In genomic region chr2:147463881-147464520, GRCh38 we compare ENCODE assay signal across 10 cellular contexts.
DNase-seq lines count a peak whose midpoint lies in the region; ATAC-seq and TF ChIP-seq lines count a peak whose summit lies in the region.
"Had no signal": no experiment of that assay in that cellular context is flagged by ENCODE, and none has a peak within 500 bp of the region (broad histone marks: within the 10 kb centered on the region; RNA-seq: fewer than 3 reads in every experiment).

No MANE protein-coding gene starts in this region.

- CTCF ChIA-PET in activated CD4-positive, alpha-beta T cell treated with anti-CD3 and anti-CD28 coated beads, Interleukin-2, amount 10 ng/mL, durations not matched to agents 7 days and 5 days (lab: Charles Lee), result interaction anchor here (1.1 kb wide), 1 partner anchor 15 kb away, joined by 3 read pairs; no protein-coding TSS in a partner anchor

- no peaks in the 10 kb centered on the region for H3K9me3 Mint-ChIP-seq in activated CD4-positive, alpha-beta T cell treated with anti-CD3 and anti-CD28 coated beads, Interleukin-2, amount 10 ng/mL, durations not matched to agents 7 days and 5 days
- no peaks in the 10 kb centered on the region for H3K9me3 Mint-ChIP-seq in activated naive CD8-positive, alpha-beta T cell treated with anti-CD3 and anti-CD28 coated beads for 36 hours
- H3K9me3 Mint-ChIP-seq: CD8-positive, alpha-beta memory T cell had no signal

- no peak overlapping the region for H3K9ac ChIP-seq in mucosa of rectum (ENCODE audit: low read depth in 1 of 2, low read length in 2 of 2)

- H3K27me3 Mint-ChIP-seq in activated CD4-positive, alpha-beta T cell treated with anti-CD3 and anti-CD28 coated beads, Interleukin-2, amount 10 ng/mL, durations not matched to agents 7 days and 5 days, result peaks cover 5% of the 10 kb centered on the region
- no peaks in the 10 kb centered on the region for H3K27me3 Mint-ChIP-seq in activated naive CD8-positive, alpha-beta T cell treated with anti-CD3 and anti-CD28 coated beads for 36 hours
- H3K27me3 Mint-ChIP-seq: CD8-positive, alpha-beta memory T cell had no signal

- H3K27me3 ChIP-seq in mucosa of rectum (ENCODE audit: control insufficient read depth in 2 of 2, insufficient read depth in 2 of 2, low read length in 2 of 2), result no peaks in the 10 kb centered on the region
- H3K27me3 ChIP-seq in ascending aorta, result no peaks in the 10 kb centered on the region

- H3K27ac ChIP-seq in mucosa of rectum (ENCODE audit: low read depth in 2 of 2, low read length in 2 of 2) (peak overlapping the region; percentile 58 to 62), ascending aorta (no peak overlapping the region)

- H3K36me3 ChIP-seq in mucosa of rectum (ENCODE audit: control insufficient read depth in 2 of 2, insufficient read depth in 2 of 2, low read length in 2 of 2) (no peaks in the 10 kb centered on the region), ascending aorta (no peaks in the 10 kb centered on the region)

- POLR2A ChIA-PET in activated CD4-positive, alpha-beta T cell treated with anti-CD3 and anti-CD28 coated beads, Interleukin-2, amount 10 ng/mL, durations not matched to agents 7 days and 5 days (lab: Charles Lee), result no interaction called here

- no peak overlapping the region for H3K27ac Mint-ChIP-seq in activated CD4-positive, alpha-beta T cell treated with anti-CD3 and anti-CD28 coated beads, Interleukin-2, amount 10 ng/mL, durations not matched to agents 7 days and 5 days
- no peak overlapping the region for H3K27ac Mint-ChIP-seq in activated naive CD8-positive, alpha-beta T cell treated with anti-CD3 and anti-CD28 coated beads for 36 hours
- H3K27ac Mint-ChIP-seq: CD8-positive, alpha-beta memory T cell had no signal

- H3K4me1 ChIP-seq in mucosa of rectum (ENCODE audit: control insufficient read depth in 2 of 2, insufficient read depth in 2 of 2, low read length in 2 of 2) (peaks cover 0 to 4% of the 10 kb centered on the region in 2 donors), ascending aorta (no peaks in the 10 kb centered on the region)

- no peaks in the 10 kb centered on the region for H3K4me1 Mint-ChIP-seq in activated CD4-positive, alpha-beta T cell treated with anti-CD3 and anti-CD28 coated beads, Interleukin-2, amount 10 ng/mL, durations not matched to agents 7 days and 5 days
- H3K4me1 Mint-ChIP-seq in activated naive CD8-positive, alpha-beta T cell treated with anti-CD3 and anti-CD28 coated beads for 36 hours, result no peaks in the 10 kb centered on the region
- H3K4me1 Mint-ChIP-seq: CD8-positive, alpha-beta memory T cell had no signal

- H3K9me3 ChIP-seq in mucosa of rectum (ENCODE audit: control insufficient read depth in 2 of 2, low read length in 2 of 2) (no peaks in the 10 kb centered on the region), ascending aorta (no peaks in the 10 kb centered on the region)

- no peak overlapping the region for H3K4me3 Mint-ChIP-seq in activated CD4-positive, alpha-beta T cell treated with anti-CD3 and anti-CD28 coated beads, Interleukin-2, amount 10 ng/mL, durations not matched to agents 7 days and 5 days
- H3K4me3 Mint-ChIP-seq in activated naive CD8-positive, alpha-beta T cell treated with anti-CD3 and anti-CD28 coated beads for 36 hours, result no peak overlapping the region
- H3K4me3 Mint-ChIP-seq: CD8-positive, alpha-beta memory T cell had no signal

- ATAC-seq in GM18873 (IDR thresholded peaks at IDR 0.05; ENCODE audit: low FRiP score, unreplicated experiment), result peak; percentile 96
- ATAC-seq in HG02623 (IDR thresholded peaks at IDR 0.05; ENCODE audit: unreplicated experiment), result peak; percentile 89
- peak; percentile 84 for ATAC-seq in HG03520 (IDR thresholded peaks at IDR 0.05; ENCODE audit: unreplicated experiment)

- no peaks in the 10 kb centered on the region for H3K36me3 Mint-ChIP-seq in activated CD4-positive, alpha-beta T cell treated with anti-CD3 and anti-CD28 coated beads, Interleukin-2, amount 10 ng/mL, durations not matched to agents 7 days and 5 days (ENCODE audit: low read depth)
- no peaks in the 10 kb centered on the region for H3K36me3 Mint-ChIP-seq in activated naive CD8-positive, alpha-beta T cell treated with anti-CD3 and anti-CD28 coated beads for 36 hours
- H3K36me3 Mint-ChIP-seq: CD8-positive, alpha-beta memory T cell had no signal

- intact Hi-C loops in ascending aorta (cut with DNase I), result no loop called here

- TF ChIP-seq CTCF in ascending aorta (IDR thresholded peaks at IDR 0.05), result no peak

- no peak overlapping the region for H3K4me3 ChIP-seq in mucosa of rectum (ENCODE audit: low read length in 2 of 2)
- H3K4me3 ChIP-seq in ascending aorta, result no peak overlapping the region

- no peak for DNase-seq in activated CD4-positive, alpha-beta T cell treated with anti-CD3 and anti-CD28 coated beads, Interleukin-2, amount 10 ng/mL, durations not matched to agents 7 days and 5 days
- DNase-seq in ascending aorta (ENCODE audit: low spot score in 2 of 2) (no peak), SK-N-DZ (ENCODE audit: low spot score) (no peak)
- no peak for DNase-seq in activated naive CD8-positive, alpha-beta T cell treated with anti-CD3 and anti-CD28 coated beads for 36 hours
- DNase-seq: CD8-positive, alpha-beta memory T cell; posterior cingulate gyrus had no signal

Comparison
In these comparisons a context has a peak if more than half of its experiments do, and no peak if none do; other contexts are left out.
1. H3K27ac ChIP-seq: peak in mucosa of rectum (2 of 2); none in ascending aorta (0 of 2).
2. Peak in every context shown above with its lines, with median percentiles within 50 percentile points of each other: ATAC-seq.